In genomic region chr2:137107925-137108324, GRCh38 we compare ENCODE assay signal across 1 cellular context.
TF ChIP-seq lines count a peak whose summit lies in the region.

No MANE protein-coding gene starts in this region.

TF ChIP-seq in HepG2, 621 proteins besides CTCF, POLR2A, EP300 and RAD21 (continued from another document):
- no peak for TF ChIP-seq TFDP1 (CRISPR knock-in tag; IDR thresholded peaks at IDR 0.05; ENCODE audit: borderline replicate concordance)
- no peak for TF ChIP-seq HMG20B (CRISPR knock-in tag; conservative IDR thresholded peaks at IDR 0.05)
- TF ChIP-seq ZNF317 (CRISPR knock-in tag; IDR thresholded peaks at IDR 0.05) = no peak
- TF ChIP-seq MIER3 (CRISPR knock-in tag; IDR thresholded peaks at IDR 0.05; ENCODE audit: borderline replicate concordance) = no peak
- no peak for TF ChIP-seq ZFP91 (CRISPR knock-in tag; IDR thresholded peaks at IDR 0.05; ENCODE audit: borderline replicate concordance)
- TF ChIP-seq PLRG1 (conservative IDR thresholded peaks at IDR 0.05) = no peak
- no peak for TF ChIP-seq ZNF724P (CRISPR knock-in tag; IDR thresholded peaks at IDR 0.05; ENCODE audit: borderline replicate concordance)
- no peak for TF ChIP-seq ZFP36L1 (CRISPR knock-in tag; IDR thresholded peaks at IDR 0.05)
